ENCODE assay signal across 20 cellular contexts in genomic region chr16:87627542-87628245, GRCh38.
"Had no signal": no experiment of that assay in that cellular context is flagged by ENCODE, and none has a peak within 500 bp of the region (broad histone marks: within the 10 kb centered on the region; RNA-seq: fewer than 3 reads in every experiment).

No MANE protein-coding gene starts in this region.

- DNase-seq: colonic mucosa; dermis blood vessel endothelial cell; foreskin melanocyte; head of caudate nucleus; kidney; left cardiac atrium; left ventricle myocardium superior; mesendoderm; naive B cell; psoas muscle; retina; stimulated activated CD4-positive, alpha-beta T cell treated with anti-CD3 and anti-CD28 coated beads, Interleukin-4, amount 100 ng/mL, for 1 hour; stimulated activated CD8-positive, alpha-beta memory T cell treated with anti-CD3 and anti-CD28 coated beads, Interleukin-4, amount 100 ng/mL, for 48 hours; tibial artery; upper lobe of left lung; uterus had no signal

- H3K27me3 ChIP-seq: colonic mucosa, upper lobe of left lung, uterus had no signal

- H3K36me3 ChIP-seq: colonic mucosa, tibial artery, upper lobe of left lung, uterus had no signal

- ATAC-seq: left cardiac atrium; left ventricle myocardium superior; psoas muscle; stimulated activated effector memory CD8-positive, alpha-beta T cell treated with anti-CD3 and anti-CD28 coated beads, Interleukin-12 subunit alpha, Interleukin-12 subunit beta, amount 100 ng/mL, for 72 hours had no signal

- H3K27ac ChIP-seq: colonic mucosa, hepatocyte, psoas muscle, tibial artery, upper lobe of left lung, uterus had no signal

- H3K9me3 ChIP-seq: colonic mucosa, uterus had no signal

- H3K79me2 ChIP-seq: hepatocyte had no signal

- H3K4me1 ChIP-seq: colonic mucosa, psoas muscle, tibial artery, upper lobe of left lung, uterus had no signal

- H3K4me3 ChIP-seq: colonic mucosa, hepatocyte, lung, psoas muscle, smooth muscle cell, tibial artery, upper lobe of left lung, uterus had no signal

- H3K4me2 ChIP-seq: hepatocyte, smooth muscle cell had no signal

- H2AFZ ChIP-seq: hepatocyte had no signal

- FAIRE-seq: kidney had no signal
